11 cellular contexts compared by ENCODE assay signal in genomic region chr9:16867571-16868311, GRCh38. TPM values are rescaled to one million over a fixed set of nuclear protein-coding genes. Genes with fewer than 3 reads are reported as not detected.
DNase-seq lines count a peak whose midpoint lies in the region; ATAC-seq, FAIRE-seq and TF ChIP-seq lines count a peak whose summit lies in the region.
"Had no signal": no experiment of that assay in that cellular context is flagged by ENCODE, and none has a peak within 500 bp of the region (broad histone marks: within the 10 kb centered on the region; RNA-seq: fewer than 3 reads in every experiment).

No MANE protein-coding gene starts in this region.

- H3K4me1 ChIP-seq in fibroblast of lung (ENCODE audit: control insufficient read depth, extremely low read depth, insufficient read depth, low read length) (peaks cover 9% of the 10 kb centered on the region), mucosa of descending colon (ENCODE audit: low read depth) (peaks cover 10% of the 10 kb centered on the region)

- no peak for FAIRE-seq in GM19239 (lab: Jason Lieb, UNC)

- H4K20me1 ChIP-seq in fibroblast of lung (ENCODE audit: control insufficient read depth, extremely low read depth, insufficient read depth, low read length) = no peaks in the 10 kb centered on the region

- no peak overlapping the region for H3K9ac ChIP-seq in fibroblast of lung (ENCODE audit: insufficient read depth, low read length)

- H3K4me2 ChIP-seq in fibroblast of lung (ENCODE audit: extremely low read depth, insufficient read depth, low read length) = peak overlapping the region; percentile 64

- peaks cover 70% of the 10 kb centered on the region for H3K79me2 ChIP-seq in fibroblast of lung (ENCODE audit: control insufficient read depth, insufficient read depth, low read length)

- DNase-seq in AG04449 (ENCODE audit: low read depth, low spot score) (peak; percentile 50), NCI-H526 treated with DMSO at 0.1 percent for 48 hours (lab: John Stamatoyannopoulos, UW) (peak; percentile 61), fibroblast of lung (ENCODE audit: low read depth in 2 of 2) (peak; percentile 78 to 82), natural killer cell (peak; percentile 31), inferior parietal cortex (ENCODE audit: extremely low spot score) (no peak), GM19239 (ENCODE audit: insufficient read length, low spot score) (no peak), mucosa of descending colon (no peak), NCI-H2107 treated with DMSO at 0.1 percent for 48 hours (lab: John Stamatoyannopoulos, UW; ENCODE audit: unreplicated experiment) (no peak)
- DNase-seq: CD4-positive, alpha-beta memory T cell; naive B cell had no signal

- peak overlapping the region; percentile 82 for H3K27ac ChIP-seq in fibroblast of lung (ENCODE audit: insufficient read depth, low read length)

- H3K36me3 Mint-ChIP-seq in natural killer cell = no peaks in the 10 kb centered on the region
- H3K36me3 Mint-ChIP-seq: CD4-positive, alpha-beta memory T cell; naive B cell had no signal

- H2AFZ ChIP-seq in fibroblast of lung (ENCODE audit: low read length) = no peak overlapping the region

- H3K4me3 Mint-ChIP-seq in natural killer cell = peak overlapping the region; percentile 73
- H3K4me3 Mint-ChIP-seq: CD4-positive, alpha-beta memory T cell; naive B cell; T-helper 1 cell treated with Interleukin-12 subunit alpha and Interleukin-12 subunit beta and Interleukin-4 antibody, amounts not matched to agents 30 μg/mL and 1 μg/mL, for 36 hours had no signal

- intact Hi-C loops in natural killer cell (cut with micrococcal nuclease) = no loop called here
- intact Hi-C loops in mucosa of descending colon (cut with DNase I, micrococcal nuclease) = no loop called here

- H3K27me3 ChIP-seq in fibroblast of lung (ENCODE audit: control insufficient read depth, insufficient read depth, low read length) = no peaks in the 10 kb centered on the region

- H3K9me3 ChIP-seq in fibroblast of lung (ENCODE audit: control insufficient read depth, insufficient read depth, low read depth, low read length) (no peaks in the 10 kb centered on the region), mucosa of descending colon (no peaks in the 10 kb centered on the region)

- H3K36me3 ChIP-seq in fibroblast of lung (ENCODE audit: control insufficient read depth, insufficient read depth, low read length) = no peaks in the 10 kb centered on the region
- H3K36me3 ChIP-seq in mucosa of descending colon (ENCODE audit: low read depth) = no peaks in the 10 kb centered on the region

- H3K9me3 Mint-ChIP-seq in natural killer cell = no peaks in the 10 kb centered on the region
- H3K9me3 Mint-ChIP-seq: T-helper 1 cell treated with Interleukin-12 subunit alpha and Interleukin-12 subunit beta and Interleukin-4 antibody, amounts not matched to agents 30 μg/mL and 1 μg/mL, for 36 hours had no signal

- no peaks in the 10 kb centered on the region for H3K27me3 Mint-ChIP-seq in natural killer cell (ENCODE audit: low read depth in 2 of 2)

- CTCF ChIA-PET in AG04449 (lab: Yijun Ruan, JAX) = interaction anchor here (1.0 to 1.1 kb wide), 2 partner anchors 139 to 249 kb away, joined by 3 read pairs; no protein-coding TSS in a partner anchor

- peak overlapping the region; percentile 79 to 85 for H3K27ac Mint-ChIP-seq in natural killer cell
- H3K27ac Mint-ChIP-seq: CD4-positive, alpha-beta memory T cell; naive B cell; T-helper 1 cell treated with Interleukin-12 subunit alpha and Interleukin-12 subunit beta and Interleukin-4 antibody, amounts not matched to agents 30 μg/mL and 1 μg/mL, for 36 hours had no signal

- TF ChIP-seq CTCF in AG04449 (IDR thresholded peaks at IDR 0.05; ENCODE audit: insufficient read depth, low read length, missing control alignments) (no peak), fibroblast of lung (conservative IDR thresholded peaks at IDR 0.05 in 1 of 2, IDR thresholded peaks at IDR 0.05 in 1 of 2; ENCODE audit: low read depth in 1 of 2, low read length in 2 of 2) (no peak), natural killer cell (IDR thresholded peaks at IDR 0.05) (no peak), mucosa of descending colon (IDR thresholded peaks at IDR 0.05) (no peak)

- POLR2A ChIA-PET in AG04449 (lab: Yijun Ruan, JAX) = no interaction called here

- peak overlapping the region; percentile 85 for H3K4me3 ChIP-seq in AG04449 (ENCODE audit: low read depth, low read length)
- H3K4me3 ChIP-seq in fibroblast of lung (replicated peaks in 1 of 4; ENCODE audit: control extremely low read depth in 1 of 4, insufficient read depth in 1 of 4, low read depth in 3 of 4, low read length in 4 of 4) = peak overlapping the region; percentile 66 to 89 (median 76)
- H3K4me3 ChIP-seq in mucosa of descending colon = no peak overlapping the region

- ATAC-seq in natural killer cell (peak; percentile 32 to 40 (median 35)), mucosa of descending colon (no peak)

- peaks cover 25 to 43% of the 10 kb centered on the region in 2 donors for H3K4me1 Mint-ChIP-seq in natural killer cell

RNA-seq across cellular contexts. Expression of gene BNC2, which starts 2.7 kb away (rescaled TPM):
- 34.7 and 36.2 TPM in 2 replicates for total RNA-seq in fibroblast of lung
- 27.5 and 39.1 TPM in 2 replicates for polyA plus RNA-seq in fibroblast of lung
- 21.8 and 31.2 TPM in 2 replicates for polyA plus RNA-seq in fibroblast of lung (2012)
- 64.8 and 148 TPM in 2 replicates for polyA minus RNA-seq in fibroblast of lung (ENCODE audit: low replicate concordance)
- total RNA-seq in natural killer cell = 10 to 100 TPM; 36.9 to 84.2 (median 66.5) TPM
- 100 to 1,000 TPM in 1 of 3 donors, 10 to 100 TPM in 1, 1 to 10 TPM in 1; 8.2 to 192 (median 12.0) TPM for total RNA-seq in mucosa of descending colon
- total RNA-seq: CD4-positive, alpha-beta memory T cell had no signal
- polyA plus RNA-seq: CD4-positive, alpha-beta memory T cell had no signal

Comparison
In these comparisons a context has a peak if more than half of its experiments do, and no peak if none do; other contexts are left out.
1. DNase-seq: peak in AG04449 (single experiment), NCI-H526 treated with DMSO at 0.1 percent for 48 hours (single experiment), fibroblast of lung (2 of 2) and natural killer cell (single experiment); none in inferior parietal cortex (single experiment), GM19239 (single experiment), mucosa of descending colon (0 of 3) and NCI-H2107 treated with DMSO at 0.1 percent for 48 hours (single experiment).